ENCODE assay signal across 17 cellular contexts in the genomic region with DNA sequence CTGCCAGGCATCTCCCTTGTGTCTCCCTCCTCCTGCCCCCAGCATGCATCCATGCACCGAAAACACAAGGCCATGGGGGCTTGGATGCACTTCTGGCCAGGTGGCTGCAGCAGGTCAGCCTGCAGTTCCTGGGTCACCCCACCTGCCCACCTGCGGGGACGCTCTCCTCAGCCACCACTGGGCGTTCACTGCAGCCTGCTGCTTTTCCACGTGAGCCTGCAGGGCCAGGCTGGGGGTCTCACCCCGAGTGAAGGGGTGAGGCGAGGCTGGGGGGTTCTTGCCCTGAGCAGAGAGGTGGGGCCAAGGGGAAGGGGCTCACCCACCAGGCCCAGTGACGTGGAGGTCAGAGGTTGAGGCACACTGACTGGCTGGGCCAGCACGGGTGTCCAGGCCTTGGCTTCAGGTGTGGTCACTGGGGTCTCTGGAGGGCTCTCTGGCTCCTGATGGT.
A peak's percentile ranks its signal among the peaks of the same experiment; 100 is the strongest.
DNase-seq lines count a peak whose midpoint lies in the region; ATAC-seq and TF ChIP-seq lines count a peak whose summit lies in the region.
"Had no signal": no experiment of that assay in that cellular context is flagged by ENCODE, and none has a peak within 500 bp of the region (broad histone marks: within the 10 kb centered on the region; RNA-seq: fewer than 3 reads in every experiment).

No MANE protein-coding gene starts in this region.

- H3K4me1 ChIP-seq in Caco-2 (no peaks in the 10 kb centered on the region), ovary (ENCODE audit: insufficient read depth) (peaks cover 9% of the 10 kb centered on the region)

- H3K36me3 ChIP-seq in Caco-2 (ENCODE audit: control insufficient read depth, insufficient read depth, low read length) (no peaks in the 10 kb centered on the region), ovary (no peaks in the 10 kb centered on the region)

- H3K9me3 ChIP-seq in Caco-2, result no peaks in the 10 kb centered on the region
- no peaks in the 10 kb centered on the region for H3K9me3 ChIP-seq in ovary

- H3K27ac ChIP-seq in ovary, result no peak overlapping the region

- BruUV-seq in Caco-2 (replicated peaks; lab: Mats Ljungman, UMichigan), result no TSS peak

- H3K27me3 ChIP-seq in Caco-2 (replicated peaks; ENCODE audit: control insufficient read depth, insufficient read depth, low read length) (no peaks in the 10 kb centered on the region), ovary (no peaks in the 10 kb centered on the region)

- POLR2A ChIA-PET in activated CD8-positive, alpha-beta T cell treated with anti-CD3 and anti-CD28 coated beads, Interleukin-2, amount 10 ng/mL, durations not matched to agents 7 days and 5 days (lab: Charles Lee), result interaction anchor here (0.5 kb wide), 1 partner anchor 636 kb away, joined by 5 read pairs; no protein-coding TSS in a partner anchor
- POLR2A ChIA-PET in activated CD8-positive, alpha-beta T cell treated with anti-CD3 and anti-CD28 coated beads for 36 hours (lab: Charles Lee), result no interaction called here
- POLR2A ChIA-PET in Caco-2 (lab: Charles Lee), result no interaction called here

- H3K27ac Mint-ChIP-seq in activated CD8-positive, alpha-beta T cell treated with anti-CD3 and anti-CD28 coated beads, Interleukin-2, amount 10 ng/mL, durations not matched to agents 7 days and 5 days, result no peak overlapping the region
- no peak overlapping the region for H3K27ac Mint-ChIP-seq in activated CD8-positive, alpha-beta T cell treated with anti-CD3 and anti-CD28 coated beads for 36 hours
- H3K27ac Mint-ChIP-seq in Caco-2 (ENCODE audit: unreplicated experiment), result peak overlapping the region; percentile 32
- H3K27ac Mint-ChIP-seq in central memory CD8-positive, alpha-beta T cell (ENCODE audit: low read depth), result peak overlapping the region; percentile 37
- H3K27ac Mint-ChIP-seq: memory B cell; nephron progenitor cell; T-helper 1 cell treated with Interleukin-12 subunit alpha and Interleukin-12 subunit beta and Interleukin-4 antibody, amounts not matched to agents 30 μg/mL and 1 μg/mL, for 36 hours had no signal

- H3K4me3 Mint-ChIP-seq in activated CD8-positive, alpha-beta T cell treated with anti-CD3 and anti-CD28 coated beads, Interleukin-2, amount 10 ng/mL, durations not matched to agents 7 days and 5 days, result no peak overlapping the region
- H3K4me3 Mint-ChIP-seq in activated CD8-positive, alpha-beta T cell treated with anti-CD3 and anti-CD28 coated beads for 36 hours, result no peak overlapping the region
- no peak overlapping the region for H3K4me3 Mint-ChIP-seq in Caco-2 (ENCODE audit: unreplicated experiment)
- no peak overlapping the region for H3K4me3 Mint-ChIP-seq in central memory CD8-positive, alpha-beta T cell
- H3K4me3 Mint-ChIP-seq: memory B cell; nephron progenitor cell; T-helper 1 cell treated with Interleukin-12 subunit alpha and Interleukin-12 subunit beta and Interleukin-4 antibody, amounts not matched to agents 30 μg/mL and 1 μg/mL, for 36 hours had no signal

- H3K36me3 Mint-ChIP-seq in activated CD8-positive, alpha-beta T cell treated with anti-CD3 and anti-CD28 coated beads, Interleukin-2, amount 10 ng/mL, durations not matched to agents 7 days and 5 days (ENCODE audit: low read depth), result no peaks in the 10 kb centered on the region
- no peaks in the 10 kb centered on the region for H3K36me3 Mint-ChIP-seq in activated CD8-positive, alpha-beta T cell treated with anti-CD3 and anti-CD28 coated beads for 36 hours (ENCODE audit: low read depth)
- no peaks in the 10 kb centered on the region for H3K36me3 Mint-ChIP-seq in Caco-2 (ENCODE audit: insufficient read depth, unreplicated experiment)
- peaks cover 3% of the 10 kb centered on the region for H3K36me3 Mint-ChIP-seq in central memory CD8-positive, alpha-beta T cell (ENCODE audit: insufficient read depth)
- H3K36me3 Mint-ChIP-seq: CD8-positive, alpha-beta memory T cell; memory B cell had no signal

- no peak overlapping the region for H3K4me3 ChIP-seq in Caco-2 (ENCODE audit: low read depth, low read length)
- no peak overlapping the region for H3K4me3 ChIP-seq in ovary

- intact Hi-C loops in activated CD8-positive, alpha-beta T cell treated with anti-CD3 and anti-CD28 coated beads for 36 hours (cut with micrococcal nuclease), result no loop called here
- intact Hi-C loops in Caco-2 (cut with micrococcal nuclease; ENCODE audit: unreplicated experiment) (no loop called here), ovary (cut with DNase I) (no loop called here)

- CTCF ChIA-PET in activated CD8-positive, alpha-beta T cell treated with anti-CD3 and anti-CD28 coated beads, Interleukin-2, amount 10 ng/mL, durations not matched to agents 7 days and 5 days (lab: Charles Lee), result no interaction called here
- CTCF ChIA-PET in activated CD8-positive, alpha-beta T cell treated with anti-CD3 and anti-CD28 coated beads for 36 hours (lab: Charles Lee), result no interaction called here
- CTCF ChIA-PET in Caco-2 (lab: Charles Lee), result no interaction called here

- no peaks in the 10 kb centered on the region for H3K9me3 Mint-ChIP-seq in activated CD8-positive, alpha-beta T cell treated with anti-CD3 and anti-CD28 coated beads, Interleukin-2, amount 10 ng/mL, durations not matched to agents 7 days and 5 days (ENCODE audit: insufficient read depth)
- no peaks in the 10 kb centered on the region for H3K9me3 Mint-ChIP-seq in activated CD8-positive, alpha-beta T cell treated with anti-CD3 and anti-CD28 coated beads for 36 hours
- no peaks in the 10 kb centered on the region for H3K9me3 Mint-ChIP-seq in Caco-2 (ENCODE audit: unreplicated experiment)
- no peaks in the 10 kb centered on the region for H3K9me3 Mint-ChIP-seq in central memory CD8-positive, alpha-beta T cell
- H3K9me3 Mint-ChIP-seq: CD8-positive, alpha-beta memory T cell; memory B cell; nephron progenitor cell; T-helper 1 cell treated with Interleukin-12 subunit alpha and Interleukin-12 subunit beta and Interleukin-4 antibody, amounts not matched to agents 30 μg/mL and 1 μg/mL, for 36 hours had no signal

- WGBS in ovary, 3 donors, result 80 to 94% (median 92%) methylated on average over 9 of the region's 9 CpGs

- ATAC-seq in activated CD8-positive, alpha-beta T cell treated with anti-CD3 and anti-CD28 coated beads, Interleukin-2, amount 10 ng/mL, durations not matched to agents 7 days and 5 days, result no peak
- no peak for ATAC-seq in activated CD8-positive, alpha-beta T cell treated with anti-CD3 and anti-CD28 coated beads for 36 hours
- no peak for ATAC-seq in central memory CD8-positive, alpha-beta T cell (replicated peaks; ENCODE audit: extremely low read depth, poor library complexity, severe bottlenecking)

- TF ChIP-seq EP300 in ovary (IDR thresholded peaks at IDR 0.05), result no peak

- peak; percentile 17 for DNase-seq in activated CD8-positive, alpha-beta T cell treated with anti-CD3 and anti-CD28 coated beads, Interleukin-2, amount 10 ng/mL, durations not matched to agents 7 days and 5 days
- DNase-seq in activated CD8-positive, alpha-beta T cell treated with anti-CD3 and anti-CD28 coated beads for 36 hours, result no peak
- DNase-seq in Caco-2 (no peak), ovary (peak in 3 of 5 donors; percentile 7 to 26 (median 9)), NCI-H1930 (lab: John Stamatoyannopoulos, UW) (no peak), NOMO-1 (lab: John Stamatoyannopoulos, UW; ENCODE audit: unreplicated experiment in 2 of 2) (no peak), activated gamma-delta T cell (lab: John Stamatoyannopoulos, UW) (no peak)
- peak; percentile 8 to 11 for DNase-seq in central memory CD8-positive, alpha-beta T cell (ENCODE audit: low spot score in 2 of 2)
- DNase-seq: effector CD4-positive, alpha-beta T cell; glutamatergic neuron; NCI-H2029; nephron progenitor cell; retina; SHP77 had no signal

- TF ChIP-seq POLR2A in ovary (IDR thresholded peaks at IDR 0.05), result no peak

- no peak for TF ChIP-seq CTCF in activated CD8-positive, alpha-beta T cell treated with anti-CD3 and anti-CD28 coated beads for 36 hours (IDR thresholded peaks at IDR 0.05)
- TF ChIP-seq CTCF in Caco-2 (IDR thresholded peaks at IDR 0.05; ENCODE audit: insufficient read depth in 1 of 2, low read depth in 1 of 2, low read length in 1 of 2, severe bottlenecking in 1 of 2, unreplicated experiment in 1 of 2) (no peak), ovary (IDR thresholded peaks at IDR 0.05) (no peak)

- H3K4me1 Mint-ChIP-seq in activated CD8-positive, alpha-beta T cell treated with anti-CD3 and anti-CD28 coated beads, Interleukin-2, amount 10 ng/mL, durations not matched to agents 7 days and 5 days (ENCODE audit: low read depth), result peaks cover 11% of the 10 kb centered on the region
- H3K4me1 Mint-ChIP-seq in activated CD8-positive, alpha-beta T cell treated with anti-CD3 and anti-CD28 coated beads for 36 hours (ENCODE audit: low read depth), result peaks cover 19% of the 10 kb centered on the region
- H3K4me1 Mint-ChIP-seq in Caco-2 (ENCODE audit: low read depth, unreplicated experiment), result no peaks in the 10 kb centered on the region
- peaks cover 15% of the 10 kb centered on the region for H3K4me1 Mint-ChIP-seq in central memory CD8-positive, alpha-beta T cell

- H3K27me3 Mint-ChIP-seq in activated CD8-positive, alpha-beta T cell treated with anti-CD3 and anti-CD28 coated beads, Interleukin-2, amount 10 ng/mL, durations not matched to agents 7 days and 5 days (ENCODE audit: low read depth), result peaks cover 10% of the 10 kb centered on the region
- no peaks in the 10 kb centered on the region for H3K27me3 Mint-ChIP-seq in activated CD8-positive, alpha-beta T cell treated with anti-CD3 and anti-CD28 coated beads for 36 hours
- H3K27me3 Mint-ChIP-seq in Caco-2 (ENCODE audit: insufficient read depth, unreplicated experiment), result peaks cover 10% of the 10 kb centered on the region
- no peaks in the 10 kb centered on the region for H3K27me3 Mint-ChIP-seq in central memory CD8-positive, alpha-beta T cell
- H3K27me3 Mint-ChIP-seq: CD8-positive, alpha-beta memory T cell; memory B cell had no signal

Comparison
In these comparisons a context has a peak if more than half of its experiments do, and no peak if none do; other contexts are left out.
1. DNase-seq: peak in activated CD8-positive, alpha-beta T cell treated with anti-CD3 and anti-CD28 coated beads, Interleukin-2, amount 10 ng/mL, durations not matched to agents 7 days and 5 days (single experiment), central memory CD8-positive, alpha-beta T cell (2 of 2) and ovary (3 of 5); none in activated CD8-positive, alpha-beta T cell treated with anti-CD3 and anti-CD28 coated beads for 36 hours (single experiment), Caco-2 (0 of 2), NCI-H1930 (0 of 2), NOMO-1 (0 of 2) and activated gamma-delta T cell (single experiment).
2. H3K27ac Mint-ChIP-seq: peak in Caco-2 (single experiment) and central memory CD8-positive, alpha-beta T cell (single experiment); none in activated CD8-positive, alpha-beta T cell treated with anti-CD3 and anti-CD28 coated beads, Interleukin-2, amount 10 ng/mL, durations not matched to agents 7 days and 5 days (single experiment) and activated CD8-positive, alpha-beta T cell treated with anti-CD3 and anti-CD28 coated beads for 36 hours (single experiment).